16 cellular contexts compared by ENCODE assay signal in the genomic region with DNA sequence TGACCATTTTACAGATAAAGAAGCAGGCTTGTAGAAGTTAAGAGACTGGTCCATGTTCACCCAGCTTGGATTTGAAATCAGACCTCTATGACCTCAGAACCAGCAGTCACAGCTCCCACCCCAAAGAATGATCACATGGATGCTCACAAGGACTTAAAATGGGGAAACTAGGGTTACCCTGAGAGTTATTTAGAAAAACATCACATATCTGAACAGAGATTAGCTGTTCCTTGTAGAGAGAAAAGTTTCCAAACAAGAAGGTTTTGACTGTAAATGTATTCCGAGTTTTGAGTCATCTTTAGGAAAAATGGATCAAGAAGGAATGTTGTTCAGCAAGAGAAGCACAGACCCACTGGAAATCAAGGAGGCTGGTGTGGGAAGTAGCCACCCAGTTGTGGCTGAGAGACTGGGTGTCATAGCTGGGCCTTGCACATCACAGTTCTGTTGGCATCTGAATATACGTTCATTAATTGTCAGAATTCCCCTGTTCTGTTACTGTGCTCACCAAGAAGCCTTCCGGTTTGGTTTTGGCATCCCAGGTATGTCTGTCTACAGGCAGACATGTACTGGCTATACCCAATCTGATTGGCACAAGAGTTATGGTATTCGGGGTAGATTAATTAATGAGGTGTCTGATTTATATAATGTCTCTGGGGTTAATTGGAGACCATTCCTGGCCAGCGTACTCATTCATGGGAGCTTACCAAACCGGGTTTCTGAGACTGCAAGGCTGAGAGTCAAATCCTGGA.
"Had no signal": no experiment of that assay in that cellular context is flagged by ENCODE, and none has a peak within 500 bp of the region (broad histone marks: within the 10 kb centered on the region; RNA-seq: fewer than 3 reads in every experiment).

No MANE protein-coding gene starts in this region.

- DNase-seq: activated B cell treated with CpG ODN at 0.5 μM for 24 hours; activated CD4-positive, alpha-beta T cell treated with anti-CD3 and anti-CD28 coated beads, Interleukin-2, amount 10 ng/mL, durations not matched to agents 24 days and 14 days; activated CD8-positive, alpha-beta memory T cell treated with anti-CD3 and anti-CD28 coated beads for 24 hours; activated naive CD4-positive, alpha-beta T cell treated with Interleukin-2 at 50 U/mL for 16 hours; activated naive CD8-positive, alpha-beta T cell treated with anti-CD3 and anti-CD28 coated beads, Interleukin-2, amount 50 U/mL, for 24 hours; caudate nucleus; effector memory CD4-positive, alpha-beta T cell; glutamatergic neuron; mesenchymal stem cell; pancreas; retina; small intestine; T-helper 1 cell; upper lobe of right lung had no signal

- H3K4me3 ChIP-seq: pancreas, SK-N-MC, upper lobe of right lung had no signal

- H3K36me3 ChIP-seq: pancreas, upper lobe of right lung had no signal

- H3K9me3 ChIP-seq: pancreas, upper lobe of right lung had no signal

- H3K27ac ChIP-seq: pancreas, SK-N-MC had no signal

- H3K4me3 Mint-ChIP-seq: activated B cell treated with CpG ODN at 0.5 μM for 24 hours; activated CD4-positive, alpha-beta T cell treated with anti-CD3 and anti-CD28 coated beads, Interleukin-2, amount 10 ng/mL, durations not matched to agents 24 days and 14 days; activated naive CD8-positive, alpha-beta T cell treated with anti-CD3 and anti-CD28 coated beads, Interleukin-2, amount 50 U/mL, for 24 hours; neural crest cell had no signal

- H3K27ac Mint-ChIP-seq: activated B cell treated with CpG ODN at 0.5 μM for 24 hours; activated CD4-positive, alpha-beta T cell treated with anti-CD3 and anti-CD28 coated beads, Interleukin-2, amount 10 ng/mL, durations not matched to agents 24 days and 14 days; activated naive CD8-positive, alpha-beta T cell treated with anti-CD3 and anti-CD28 coated beads, Interleukin-2, amount 50 U/mL, for 24 hours had no signal

- ATAC-seq: activated naive CD8-positive, alpha-beta T cell treated with anti-CD3 and anti-CD28 coated beads, Interleukin-2, amount 50 U/mL, for 24 hours; pancreas; upper lobe of right lung had no signal

- H3K27me3 ChIP-seq: pancreas, upper lobe of right lung had no signal

- H3K9me3 Mint-ChIP-seq: activated B cell treated with CpG ODN at 0.5 μM for 24 hours; activated CD4-positive, alpha-beta T cell treated with anti-CD3 and anti-CD28 coated beads, Interleukin-2, amount 10 ng/mL, durations not matched to agents 24 days and 14 days; activated naive CD8-positive, alpha-beta T cell treated with anti-CD3 and anti-CD28 coated beads, Interleukin-2, amount 50 U/mL, for 24 hours; neural crest cell had no signal

- H3K4me1 Mint-ChIP-seq: activated B cell treated with CpG ODN at 0.5 μM for 24 hours; activated CD4-positive, alpha-beta T cell treated with anti-CD3 and anti-CD28 coated beads, Interleukin-2, amount 10 ng/mL, durations not matched to agents 24 days and 14 days; activated naive CD8-positive, alpha-beta T cell treated with anti-CD3 and anti-CD28 coated beads, Interleukin-2, amount 50 U/mL, for 24 hours had no signal
